27 cellular contexts compared by ENCODE assay signal in the genomic region with DNA sequence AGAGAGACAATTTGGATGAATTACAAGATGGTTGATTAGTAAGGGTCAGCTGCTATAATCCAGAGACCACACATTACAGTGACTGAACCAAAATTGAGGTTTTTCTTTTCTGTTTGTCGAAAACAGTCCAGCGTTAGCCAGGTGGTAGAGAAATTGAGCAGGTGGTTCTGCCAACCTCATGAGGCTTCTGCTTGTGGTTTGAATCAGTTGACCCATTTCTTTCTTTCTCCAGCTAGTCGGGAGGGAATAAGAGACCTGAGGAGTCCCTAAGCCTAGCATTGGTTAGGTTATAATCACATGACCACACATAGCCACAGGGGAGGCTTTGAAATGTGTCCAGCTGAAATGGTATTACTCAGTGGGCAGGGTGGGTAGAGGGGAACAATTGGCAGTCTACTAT.
"Had no signal": no experiment of that assay in that cellular context is flagged by ENCODE, and none has a peak within 500 bp of the region (broad histone marks: within the 10 kb centered on the region; RNA-seq: fewer than 3 reads in every experiment).

No MANE protein-coding gene starts in this region.

- H3K4me3 Mint-ChIP-seq: activated CD4-positive, alpha-beta T cell treated with anti-CD3 and anti-CD28 coated beads, Interleukin-2, amount 10 ng/mL, durations not matched to agents 24 days and 14 days; activated CD8-positive, alpha-beta T cell treated with anti-CD3 and anti-CD28 coated beads for 36 hours; activated naive CD8-positive, alpha-beta T cell treated with anti-CD3 and anti-CD28 coated beads, Interleukin-2, amount 10 ng/mL, durations not matched to agents 7 days and 5 days; activated T-helper 17 cell treated with anti-CD3 and anti-CD28 coated beads, Interleukin-2, amount 50 U/mL, for 72 hours; T-helper 1 cell treated with Interleukin-12 subunit alpha and Interleukin-12 subunit beta and Interleukin-4 antibody, amounts not matched to agents 30 μg/mL and 1 μg/mL, for 36 hours; T-helper 2 cell treated with Interferon-gamma antibody and Interleukin-4, amounts not matched to agents 5 μg/mL and 100 μg/mL, for 36 hours had no signal

- H3K9me3 Mint-ChIP-seq: activated CD4-positive, alpha-beta T cell treated with anti-CD3 and anti-CD28 coated beads, Interleukin-2, amount 10 ng/mL, durations not matched to agents 24 days and 14 days; activated CD8-positive, alpha-beta T cell treated with anti-CD3 and anti-CD28 coated beads for 36 hours; activated naive CD8-positive, alpha-beta T cell treated with anti-CD3 and anti-CD28 coated beads, Interleukin-2, amount 10 ng/mL, durations not matched to agents 7 days and 5 days; T-helper 1 cell treated with Interleukin-12 subunit alpha and Interleukin-12 subunit beta and Interleukin-4 antibody, amounts not matched to agents 30 μg/mL and 1 μg/mL, for 36 hours; T-helper 2 cell treated with Interferon-gamma antibody and Interleukin-4, amounts not matched to agents 5 μg/mL and 100 μg/mL, for 36 hours had no signal

- H3K9me3 ChIP-seq: ascending aorta, SJSA1 had no signal

- H3K27me3 Mint-ChIP-seq: activated CD4-positive, alpha-beta T cell treated with anti-CD3 and anti-CD28 coated beads, Interleukin-2, amount 10 ng/mL, durations not matched to agents 24 days and 14 days; activated naive CD8-positive, alpha-beta T cell treated with anti-CD3 and anti-CD28 coated beads, Interleukin-2, amount 10 ng/mL, durations not matched to agents 7 days and 5 days had no signal

- H3K27me3 ChIP-seq: ascending aorta, SJSA1 had no signal

- H3K27ac Mint-ChIP-seq: activated CD4-positive, alpha-beta T cell treated with anti-CD3 and anti-CD28 coated beads, Interleukin-2, amount 10 ng/mL, durations not matched to agents 24 days and 14 days; activated CD8-positive, alpha-beta T cell treated with anti-CD3 and anti-CD28 coated beads for 36 hours; activated naive CD8-positive, alpha-beta T cell treated with anti-CD3 and anti-CD28 coated beads, Interleukin-2, amount 10 ng/mL, durations not matched to agents 7 days and 5 days; activated T-cell treated with anti-CD3 and anti-CD28 coated beads, Interleukin-2, amount 50 U/mL, for 72 hours; activated T-helper 17 cell treated with anti-CD3 and anti-CD28 coated beads, Interleukin-2, amount 50 U/mL, for 72 hours; T-helper 1 cell treated with Interleukin-12 subunit alpha and Interleukin-12 subunit beta and Interleukin-4 antibody, amounts not matched to agents 30 μg/mL and 1 μg/mL, for 36 hours; T-helper 2 cell treated with Interferon-gamma antibody and Interleukin-4, amounts not matched to agents 5 μg/mL and 100 μg/mL, for 36 hours had no signal

- H3K36me3 ChIP-seq: ascending aorta, SJSA1 had no signal

- H3K36me3 Mint-ChIP-seq: activated naive CD8-positive, alpha-beta T cell treated with anti-CD3 and anti-CD28 coated beads, Interleukin-2, amount 10 ng/mL, durations not matched to agents 7 days and 5 days had no signal

- DNase-seq: activated CD4-positive, alpha-beta T cell treated with anti-CD3 and anti-CD28 coated beads, Interleukin-2, amount 10 ng/mL, durations not matched to agents 24 days and 14 days; activated CD4-positive, alpha-beta T cell treated with anti-CD3 and anti-CD28 coated beads, Interleukin-2, amount 50 U/mL, for 4 hours; activated CD8-positive, alpha-beta T cell treated with anti-CD3 and anti-CD28 coated beads for 36 hours; activated effector memory CD4-positive, alpha-beta T cell treated with anti-CD3 and anti-CD28 coated beads, Interleukin-2, amount 50 U/mL, for 16 hours; activated naive CD4-positive, alpha-beta T cell; activated naive CD4-positive, alpha-beta T cell treated with anti-CD3 and anti-CD28 coated beads, Interleukin-2, amount 50 U/mL, for 16 hours; activated naive CD8-positive, alpha-beta T cell treated with anti-CD3 and anti-CD28 coated beads, Interleukin-2, amount 10 ng/mL, durations not matched to agents 7 days and 5 days; activated T-cell treated with anti-CD3 and anti-CD28 coated beads, Interleukin-2, amount 50 U/mL, for 1 hour; activated T-cell treated with anti-CD3 and anti-CD28 coated beads, Interleukin-2, amount 50 U/mL, for 72 hours; amygdala; cerebellar nuclear complex; Karpas-422; KBM-7; NCI-H1092; NCI-H1436 treated with DMSO at 0.1 percent for 48 hours; NCI-H1694 treated with DMSO at 0.1 percent for 48 hours; NCI-H2029 treated with DMSO at 0.1 percent for 48 hours; NCI-H226; NCI-H446 treated with DMSO at 0.1 percent for 48 hours; NCI-H524; SHP77; SK-N-SH had no signal

- H3K4me1 ChIP-seq: ascending aorta, SJSA1 had no signal

- H3K4me3 ChIP-seq: ascending aorta, SJSA1 had no signal

- H3K4me1 Mint-ChIP-seq: activated CD4-positive, alpha-beta T cell treated with anti-CD3 and anti-CD28 coated beads, Interleukin-2, amount 10 ng/mL, durations not matched to agents 24 days and 14 days; activated naive CD8-positive, alpha-beta T cell treated with anti-CD3 and anti-CD28 coated beads, Interleukin-2, amount 10 ng/mL, durations not matched to agents 7 days and 5 days; activated T-helper 17 cell treated with anti-CD3 and anti-CD28 coated beads, Interleukin-2, amount 50 U/mL, for 72 hours had no signal
